In the genomic region with DNA sequence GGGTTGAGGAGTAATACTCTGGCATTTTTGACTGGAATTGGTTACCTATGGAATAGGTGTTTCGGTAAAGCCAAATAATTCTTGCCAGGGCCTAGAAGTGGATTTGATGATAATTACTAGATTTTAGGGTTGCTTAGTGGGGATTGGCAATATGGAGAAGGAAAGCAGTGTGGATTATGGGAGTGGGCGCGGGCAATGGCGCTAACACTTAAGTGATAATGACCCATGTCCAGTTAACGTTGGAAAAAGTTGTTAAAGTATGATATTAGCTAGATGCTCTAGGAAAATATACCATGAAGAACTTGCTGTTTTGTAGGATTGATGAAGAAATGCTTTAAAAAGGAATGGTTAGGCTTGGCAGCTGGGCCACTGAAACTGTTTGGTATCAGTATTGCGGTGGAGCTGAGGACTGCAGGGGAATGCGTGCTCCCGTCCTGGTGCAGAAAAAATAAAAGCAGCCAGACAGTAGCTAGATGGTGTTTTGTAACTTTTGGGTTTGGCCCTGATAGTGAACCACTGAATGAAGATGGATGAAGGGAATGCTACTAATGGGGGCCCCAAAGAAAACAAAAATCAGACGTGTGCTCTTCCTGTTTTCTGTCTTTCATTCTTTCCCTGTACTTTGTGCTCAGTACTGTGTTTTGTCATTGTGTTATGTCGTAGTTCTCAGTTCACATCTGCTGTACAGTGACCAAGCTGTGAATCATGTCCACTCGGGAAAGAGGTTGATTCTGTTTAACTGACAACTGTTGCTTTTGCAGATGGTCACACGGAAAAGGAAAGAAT, we compare ENCODE assay signal across 8 cellular contexts. TPM values are rescaled to one million over a fixed set of nuclear protein-coding genes. Genes with fewer than 3 reads are reported as not detected.
DNase-seq lines count a peak whose midpoint lies in the region; ATAC-seq and TF ChIP-seq lines count a peak whose summit lies in the region.

No MANE protein-coding gene starts in this region.

- no peak for TF ChIP-seq CTCF in AG09309 (IDR thresholded peaks at IDR 0.05; ENCODE audit: control insufficient read depth, insufficient read depth, low read depth, low read length, missing control alignments)

- H3K36me3 ChIP-seq in SJSA1: no peaks in the 10 kb centered on the region

- peaks cover 8% of the 10 kb centered on the region; the same call in 1 of the 2 replicates for H3K27me3 ChIP-seq in SJSA1 (replicated peaks)

- intact Hi-C loops in left colon (cut with DNase I, micrococcal nuclease): loop anchor here in 1 of 2 donors (10.0 kb wide), 2 partner anchors 106 to 274 kb away; a partner anchor contains a TSS

- DNase-seq in AG09309 (ENCODE audit: low read depth): no peak
- peak in 1 of 2 experiments; percentile 51 for DNase-seq in SJSA1 (ENCODE audit: low read depth in 1 of 2, low spot score in 2 of 2)
- peak; percentile 12 for DNase-seq in central memory CD4-positive, alpha-beta T cell
- peak; percentile 28 to 41 for DNase-seq in left colon
- DNase-seq in stimulated activated CD4-positive, alpha-beta T cell treated with anti-CD3 and anti-CD28 coated beads, Interleukin-4, amount 100 ng/mL, for 24 hours: peak; percentile 19
- DNase-seq in NCI-H524 treated with DMSO at 0.1 percent for 48 hours (lab: John Stamatoyannopoulos, UW): no peak

- H3K4me1 ChIP-seq in SJSA1 (replicated peaks): peaks cover 31% of the 10 kb centered on the region

- H3K4me3 ChIP-seq in AG09309 (ENCODE audit: control insufficient read depth, low read depth, low read length) (peak overlapping the region; percentile 99), SJSA1 (peak overlapping the region; percentile 54)

- H3K27ac ChIP-seq in SJSA1: peak overlapping the region; percentile 27; the same call in 1 of the 2 replicates

- H3K9me3 ChIP-seq in SJSA1 (replicated peaks): no peaks in the 10 kb centered on the region

- ATAC-seq in GM18858 (IDR thresholded peaks at IDR 0.05; ENCODE audit: unreplicated experiment) (peak; percentile 27), HG03135 (IDR thresholded peaks at IDR 0.05; ENCODE audit: unreplicated experiment) (peak; percentile 39), left colon (peak; percentile 55)

RNA-seq across cellular contexts. Expression of a gene that starts 0.9 kb away (rescaled TPM):
- total RNA-seq in SJSA1 (2014; rRNA removed; shearing (Covaris generic)): 6.0 and 13.1 TPM in 2 replicates
- 10 to 100 TPM; 12.7 to 20.6 TPM for total RNA-seq in left colon

Comparison
In these comparisons a context has a peak if more than half of its experiments do, and no peak if none do; other contexts are left out.
1. DNase-seq: peak in central memory CD4-positive, alpha-beta T cell (single experiment), left colon (2 of 2) and stimulated activated CD4-positive, alpha-beta T cell treated with anti-CD3 and anti-CD28 coated beads, Interleukin-4, amount 100 ng/mL, for 24 hours (single experiment); none in AG09309 (single experiment) and NCI-H524 treated with DMSO at 0.1 percent for 48 hours (single experiment).
2. Peak in every context shown above with its lines, with median percentiles within 50 percentile points of each other: ATAC-seq.